ENCODE assay signal across 22 cellular contexts in genomic region chr3:50392101-50392715, GRCh38. TPM values are rescaled to one million over a fixed set of nuclear protein-coding genes. Genes with fewer than 3 reads are reported as not detected.
DNase-seq lines count a peak whose midpoint lies in the region; ATAC-seq and TF ChIP-seq lines count a peak whose summit lies in the region.
"Had no signal": no experiment of that assay in that cellular context is flagged by ENCODE, and none has a peak within 500 bp of the region (broad histone marks: within the 10 kb centered on the region; RNA-seq: fewer than 3 reads in every experiment).

No MANE protein-coding gene starts in this region.

- H3K4me1 Mint-ChIP-seq in stimulated activated effector memory CD8-positive, alpha-beta T cell treated with anti-CD3 and anti-CD28 coated beads, Interleukin-12 subunit alpha, Interleukin-12 subunit beta, amount 100 ng/mL, for 72 hours = peaks cover 27% of the 10 kb centered on the region

- peak overlapping the region; percentile 80 for H3K27ac ChIP-seq in RWPE1
- peak overlapping the region; percentile 61 for H3K27ac ChIP-seq in left ventricle myocardium inferior (replicated peaks)
- H3K27ac ChIP-seq: colonic mucosa, neural progenitor cell, Peyer's patch, upper lobe of right lung had no signal

- ATAC-seq in stimulated activated effector memory CD8-positive, alpha-beta T cell treated with anti-CD3 and anti-CD28 coated beads, Interleukin-12 subunit alpha, Interleukin-12 subunit beta, amount 100 ng/mL, for 72 hours = peak; percentile 8
- ATAC-seq in GM18502 (IDR thresholded peaks at IDR 0.05; ENCODE audit: poor library complexity, unreplicated experiment) (no peak), HG02759 (IDR thresholded peaks at IDR 0.05; ENCODE audit: unreplicated experiment) (no peak)
- ATAC-seq: left lobe of liver, SK-N-SH treated with all-trans-retinoic acid at 6 μM for 48 hours, upper lobe of right lung had no signal

- no peaks in the 10 kb centered on the region for H3K36me3 Mint-ChIP-seq in stimulated activated effector memory CD8-positive, alpha-beta T cell treated with anti-CD3 and anti-CD28 coated beads, Interleukin-12 subunit alpha, Interleukin-12 subunit beta, amount 100 ng/mL, for 72 hours
- H3K36me3 Mint-ChIP-seq: activated naive CD8-positive, alpha-beta T cell treated with anti-CD3 and anti-CD28 coated beads for 36 hours; neural progenitor cell had no signal

- peaks cover 32% of the 10 kb centered on the region for H3K4me1 ChIP-seq in left ventricle myocardium inferior

- H3K4me3 Mint-ChIP-seq in stimulated activated effector memory CD8-positive, alpha-beta T cell treated with anti-CD3 and anti-CD28 coated beads, Interleukin-12 subunit alpha, Interleukin-12 subunit beta, amount 100 ng/mL, for 72 hours = no peak overlapping the region
- H3K4me3 Mint-ChIP-seq: activated naive CD8-positive, alpha-beta T cell treated with anti-CD3 and anti-CD28 coated beads for 36 hours; neural progenitor cell had no signal

- intact Hi-C loops in left ventricle myocardium inferior (cut with micrococcal nuclease) = no loop called here

- no peaks in the 10 kb centered on the region for H3K36me3 ChIP-seq in left ventricle myocardium inferior
- H3K36me3 ChIP-seq: colonic mucosa, neural progenitor cell, Peyer's patch, spleen, upper lobe of right lung had no signal

- H3K9me3 ChIP-seq in left ventricle myocardium inferior (replicated peaks) = no peaks in the 10 kb centered on the region
- H3K9me3 ChIP-seq: colonic mucosa, Peyer's patch, spleen, upper lobe of right lung had no signal

- H3K4me3 ChIP-seq in left ventricle myocardium inferior = no peak overlapping the region
- H3K4me3 ChIP-seq: colonic mucosa, neural progenitor cell, Peyer's patch, spleen, upper lobe of right lung had no signal

- H3K9me3 Mint-ChIP-seq in stimulated activated effector memory CD8-positive, alpha-beta T cell treated with anti-CD3 and anti-CD28 coated beads, Interleukin-12 subunit alpha, Interleukin-12 subunit beta, amount 100 ng/mL, for 72 hours = no peaks in the 10 kb centered on the region
- H3K9me3 Mint-ChIP-seq: activated naive CD8-positive, alpha-beta T cell treated with anti-CD3 and anti-CD28 coated beads for 36 hours; neural progenitor cell had no signal

- no peaks in the 10 kb centered on the region for H3K27me3 ChIP-seq in left ventricle myocardium inferior (ENCODE audit: low read depth)
- H3K27me3 ChIP-seq: colonic mucosa, neural progenitor cell, Peyer's patch, spleen, upper lobe of right lung had no signal

- DNase-seq in NCI-H446 (lab: John Stamatoyannopoulos, UW) (peak; percentile 8 to 45), NCI-H446 treated with DMSO at 0.1 percent for 48 hours (lab: John Stamatoyannopoulos, UW) (no peak), RWPE1 (ENCODE audit: low spot score) (no peak), left ventricle myocardium inferior (peak; percentile 45)
- DNase-seq in stimulated activated effector memory CD8-positive, alpha-beta T cell treated with anti-CD3 and anti-CD28 coated beads, Interleukin-12 subunit alpha, Interleukin-12 subunit beta, amount 100 ng/mL, for 72 hours (ENCODE audit: low spot score in 2 of 2) = no peak
- DNase-seq in activated CD4-positive, alpha-beta T cell treated with anti-CD3 and anti-CD28 coated beads, Interleukin-2, amount 50 U/mL, for 4 hours = no peak
- DNase-seq: activated CD4-positive, CD25-positive, alpha-beta regulatory T cell treated with anti-CD3 and anti-CD28 coated beads, Interleukin-2, amount 50 U/mL, for 72 hours; activated naive CD8-positive, alpha-beta T cell treated with anti-CD3 and anti-CD28 coated beads for 36 hours; colonic mucosa; GOT3; MV-4-11; NCI-H1694 treated with DMSO at 0.1 percent for 48 hours; NCI-H226; spleen; stimulated activated CD4-positive, alpha-beta T cell treated with anti-CD3 and anti-CD28 coated beads, Interleukin-4, amount 100 ng/mL, for 24 hours; upper lobe of right lung had no signal

- no peak for TF ChIP-seq CTCF in RWPE1 (conservative IDR thresholded peaks at IDR 0.05; ENCODE audit: low read depth)
- no peak for TF ChIP-seq CTCF in left ventricle myocardium inferior (IDR thresholded peaks at IDR 0.05; ENCODE audit: borderline replicate concordance)

- CTCF ChIA-PET in RWPE1 (lab: Yijun Ruan, JAX) = interaction anchor here (0.6 to 0.7 kb wide), 2 partner anchors 30 to 1146 kb away, joined by 3 to 4 read pairs; no protein-coding TSS in a partner anchor

- POLR2A ChIA-PET in RWPE1 (lab: Yijun Ruan, JAX; ENCODE audit: low non-redundant PET) = no interaction called here

- peak overlapping the region; percentile 76 for H3K27ac Mint-ChIP-seq in stimulated activated effector memory CD8-positive, alpha-beta T cell treated with anti-CD3 and anti-CD28 coated beads, Interleukin-12 subunit alpha, Interleukin-12 subunit beta, amount 100 ng/mL, for 72 hours
- H3K27ac Mint-ChIP-seq: activated naive CD8-positive, alpha-beta T cell treated with anti-CD3 and anti-CD28 coated beads for 36 hours had no signal

RNA-seq across cellular contexts. Expression of gene TMEM115, which starts 32.9 kb away (rescaled TPM):
- 23.5 TPM for total RNA-seq in left ventricle myocardium inferior

RNA-seq across cellular contexts. Expression of gene CYB561D2, which starts 41.5 kb away (rescaled TPM):
- total RNA-seq in left ventricle myocardium inferior = 7.0 TPM

RNA-seq across cellular contexts. Expression of gene NPRL2, which starts 41.6 kb away (rescaled TPM):
- total RNA-seq in left ventricle myocardium inferior = 16.4 TPM

RNA-seq across cellular contexts. Expression of gene ZMYND10, which starts 46.7 kb away (rescaled TPM):
- not detected for total RNA-seq in left ventricle myocardium inferior

RNA-seq across cellular contexts. Expression of gene RASSF1, which starts 51.6 kb away (rescaled TPM):
- total RNA-seq in left ventricle myocardium inferior = 11.4 TPM

Comparison
In these comparisons a context has a peak if more than half of its experiments do, and no peak if none do; other contexts are left out.
1. DNase-seq: peak in NCI-H446 (2 of 2) and left ventricle myocardium inferior (single experiment); none in NCI-H446 treated with DMSO at 0.1 percent for 48 hours (single experiment), RWPE1 (single experiment), stimulated activated effector memory CD8-positive, alpha-beta T cell treated with anti-CD3 and anti-CD28 coated beads, Interleukin-12 subunit alpha, Interleukin-12 subunit beta, amount 100 ng/mL, for 72 hours (0 of 2) and activated CD4-positive, alpha-beta T cell treated with anti-CD3 and anti-CD28 coated beads, Interleukin-2, amount 50 U/mL, for 4 hours (0 of 2).